28 cellular contexts compared by ENCODE assay signal in the genomic region with DNA sequence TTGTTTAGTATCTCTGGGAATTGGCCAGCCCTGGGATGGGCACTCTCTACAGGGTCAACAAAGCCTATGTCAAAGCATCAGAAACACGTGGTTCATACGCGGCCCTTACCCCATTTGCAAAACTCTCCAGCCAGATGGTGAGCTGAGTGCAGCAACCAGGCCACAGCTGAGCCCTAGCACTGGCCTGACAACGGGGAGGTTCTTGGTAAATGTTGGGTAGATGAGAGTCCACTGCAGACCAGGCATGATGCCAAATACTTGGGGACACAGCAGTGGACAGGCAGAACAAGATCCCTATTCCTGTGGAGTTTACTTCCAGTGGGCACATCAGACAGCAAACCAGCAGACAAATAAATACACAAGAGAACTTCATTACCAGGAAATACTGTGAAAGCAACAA.
"Had no signal": no experiment of that assay in that cellular context is flagged by ENCODE, and none has a peak within 500 bp of the region (broad histone marks: within the 10 kb centered on the region; RNA-seq: fewer than 3 reads in every experiment).

No MANE protein-coding gene starts in this region.

- H3K27ac Mint-ChIP-seq: activated CD4-positive, alpha-beta T cell treated with anti-CD3 and anti-CD28 coated beads, Interleukin-2, amount 10 ng/mL, durations not matched to agents 7 days and 5 days; activated CD8-positive, alpha-beta T cell treated with anti-CD3 and anti-CD28 coated beads for 36 hours; activated naive CD4-positive, alpha-beta T cell treated with anti-CD3 and anti-CD28 coated beads, Interleukin-2, amount 10 ng/mL, durations not matched to agents 7 days and 5 days; activated naive CD4-positive, alpha-beta T cell treated with anti-CD3 and anti-CD28 coated beads, Interleukin-2, amount 50 U/mL, for 72 hours; activated naive CD8-positive, alpha-beta T cell treated with anti-CD3 and anti-CD28 coated beads, Interleukin-2, amount 10 ng/mL, durations not matched to agents 7 days and 5 days; activated T-helper 2 cell treated with anti-CD3 and anti-CD28 coated beads, Interferon-gamma antibody, Interleukin-2, Interleukin-4, amounts not matched to agents 10 μg/mL and 5 μg/mL and 100 μg/mL, durations not matched to agents 14 hours and 24 hours and 36 hours; WTC11 had no signal

- H3K4me1 Mint-ChIP-seq: activated CD4-positive, alpha-beta T cell treated with anti-CD3 and anti-CD28 coated beads, Interleukin-2, amount 10 ng/mL, durations not matched to agents 7 days and 5 days; activated naive CD4-positive, alpha-beta T cell treated with anti-CD3 and anti-CD28 coated beads, Interleukin-2, amount 10 ng/mL, durations not matched to agents 7 days and 5 days; activated naive CD8-positive, alpha-beta T cell treated with anti-CD3 and anti-CD28 coated beads, Interleukin-2, amount 10 ng/mL, durations not matched to agents 7 days and 5 days; WTC11 had no signal

- H3K27me3 ChIP-seq: ascending aorta, breast epithelium, cardiac muscle cell, colonic mucosa had no signal

- H3K36me3 ChIP-seq: ascending aorta, breast epithelium, cardiac muscle cell, colonic mucosa, esophagus squamous epithelium, gastroesophageal sphincter, heart right ventricle had no signal

- DNase-seq: activated CD4-positive, alpha-beta T cell treated with anti-CD3 and anti-CD28 coated beads for 1 hour; activated CD4-positive, alpha-beta T cell treated with anti-CD3 and anti-CD28 coated beads for 4 hours; activated CD4-positive, alpha-beta T cell treated with anti-CD3 and anti-CD28 coated beads, Interleukin-2, amount 10 ng/mL, durations not matched to agents 7 days and 5 days; activated CD4-positive, alpha-beta T cell treated with anti-CD3 and anti-CD28 coated beads, Interleukin-2, amount 50 U/mL, for 4 hours; activated CD8-positive, alpha-beta memory T cell treated with anti-CD3 and anti-CD28 coated beads for 24 hours; activated CD8-positive, alpha-beta T cell treated with anti-CD3 and anti-CD28 coated beads for 36 hours; activated effector memory CD4-positive, alpha-beta T cell treated with anti-CD3 and anti-CD28 coated beads, Interleukin-2, amount 50 U/mL, for 16 hours; activated naive CD4-positive, alpha-beta T cell treated with anti-CD3 and anti-CD28 coated beads, Interleukin-2, amount 10 ng/mL, durations not matched to agents 7 days and 5 days; activated naive CD8-positive, alpha-beta T cell treated with anti-CD3 and anti-CD28 coated beads, Interleukin-2, amount 10 ng/mL, durations not matched to agents 7 days and 5 days; activated T-cell treated with anti-CD3 and anti-CD28 coated beads, Interleukin-2, amount 50 U/mL, for 4 hours; central memory CD4-positive, alpha-beta T cell; cerebellar nuclear complex; colonic mucosa; effector CD8-positive, alpha-beta T cell; esophagus squamous epithelium; foreskin melanocyte; heart right ventricle; T-helper 2 cell had no signal

- H3K36me3 Mint-ChIP-seq: activated naive CD4-positive, alpha-beta T cell treated with anti-CD3 and anti-CD28 coated beads, Interleukin-2, amount 10 ng/mL, durations not matched to agents 7 days and 5 days; activated naive CD4-positive, alpha-beta T cell treated with anti-CD3 and anti-CD28 coated beads, Interleukin-2, amount 50 U/mL, for 72 hours; activated naive CD8-positive, alpha-beta T cell treated with anti-CD3 and anti-CD28 coated beads, Interleukin-2, amount 10 ng/mL, durations not matched to agents 7 days and 5 days; brain; WTC11 had no signal

- H3K4me3 ChIP-seq: ascending aorta, breast epithelium, cardiac muscle cell, colonic mucosa, esophagus squamous epithelium, gastroesophageal sphincter, heart right ventricle had no signal

- H3K9me3 Mint-ChIP-seq: activated CD4-positive, alpha-beta T cell treated with anti-CD3 and anti-CD28 coated beads, Interleukin-2, amount 10 ng/mL, durations not matched to agents 7 days and 5 days; activated CD8-positive, alpha-beta T cell treated with anti-CD3 and anti-CD28 coated beads for 36 hours; activated naive CD4-positive, alpha-beta T cell treated with anti-CD3 and anti-CD28 coated beads, Interleukin-2, amount 10 ng/mL, durations not matched to agents 7 days and 5 days; activated naive CD4-positive, alpha-beta T cell treated with anti-CD3 and anti-CD28 coated beads, Interleukin-2, amount 50 U/mL, for 72 hours; activated naive CD8-positive, alpha-beta T cell treated with anti-CD3 and anti-CD28 coated beads, Interleukin-2, amount 10 ng/mL, durations not matched to agents 7 days and 5 days; activated T-cell treated with anti-CD3 and anti-CD28 coated beads, Interleukin-2, amount 50 U/mL, for 4 hours; activated T-helper 2 cell treated with anti-CD3 and anti-CD28 coated beads, Interferon-gamma antibody, Interleukin-2, Interleukin-4, amounts not matched to agents 10 μg/mL and 5 μg/mL and 100 μg/mL, durations not matched to agents 14 hours and 24 hours and 36 hours had no signal

- ATAC-seq: activated CD8-positive, alpha-beta T cell treated with anti-CD3 and anti-CD28 coated beads for 36 hours; activated naive CD4-positive, alpha-beta T cell treated with anti-CD3 and anti-CD28 coated beads, Interleukin-2, amount 50 U/mL, for 72 hours; activated T-cell treated with anti-CD3 and anti-CD28 coated beads, Interleukin-2, amount 50 U/mL, for 4 hours; gastroesophageal sphincter; heart right ventricle; WTC11 had no signal

- H3K9me3 ChIP-seq: ascending aorta, colonic mucosa, esophagus squamous epithelium had no signal

- H3K27ac ChIP-seq: ascending aorta, breast epithelium, cardiac muscle cell, colonic mucosa, epithelial cell of prostate, esophagus squamous epithelium, gastroesophageal sphincter, heart right ventricle, VCaP had no signal

- H3K4me1 ChIP-seq: ascending aorta, breast epithelium, colonic mucosa, esophagus squamous epithelium, gastroesophageal sphincter, heart right ventricle had no signal

- H3K4me3 Mint-ChIP-seq: activated CD4-positive, alpha-beta T cell treated with anti-CD3 and anti-CD28 coated beads, Interleukin-2, amount 10 ng/mL, durations not matched to agents 7 days and 5 days; activated CD8-positive, alpha-beta T cell treated with anti-CD3 and anti-CD28 coated beads for 36 hours; activated naive CD4-positive, alpha-beta T cell treated with anti-CD3 and anti-CD28 coated beads, Interleukin-2, amount 10 ng/mL, durations not matched to agents 7 days and 5 days; activated naive CD8-positive, alpha-beta T cell treated with anti-CD3 and anti-CD28 coated beads, Interleukin-2, amount 10 ng/mL, durations not matched to agents 7 days and 5 days; activated T-cell treated with anti-CD3 and anti-CD28 coated beads, Interleukin-2, amount 50 U/mL, for 4 hours; brain; WTC11 had no signal
